ENCODE assay signal across 20 cellular contexts in the genomic region with DNA sequence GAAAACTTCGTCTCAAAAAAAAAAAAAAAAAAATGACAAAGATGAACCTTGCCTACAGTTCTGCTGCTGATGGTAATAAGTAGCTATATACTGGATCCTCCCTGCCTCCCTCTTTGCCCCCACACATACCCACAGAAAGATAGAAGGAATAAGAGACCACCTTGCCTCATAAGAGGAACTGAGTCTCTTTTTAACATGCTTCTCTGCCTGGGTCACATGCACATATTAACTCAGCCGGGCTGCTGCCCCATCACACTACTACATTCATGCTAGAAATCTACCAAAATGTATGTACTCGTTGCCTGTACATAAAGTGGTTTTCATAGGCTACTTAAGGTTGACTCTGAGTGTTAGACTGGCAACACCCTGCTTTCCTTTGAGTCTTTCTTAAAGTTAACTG.
"Had no signal": no experiment of that assay in that cellular context is flagged by ENCODE, and none has a peak within 500 bp of the region (broad histone marks: within the 10 kb centered on the region; RNA-seq: fewer than 3 reads in every experiment).

No MANE protein-coding gene starts in this region.

- H3K27me3 Mint-ChIP-seq: dendritic cell treated with granulocyte-macrophage colony-stimulating factor and Interleukin-4, amounts not matched to agents 40 ng/mL and 50 ng/mL, for 4 days; effector memory CD8-positive, alpha-beta T cell had no signal

- H3K4me3 Mint-ChIP-seq: dendritic cell treated with granulocyte-macrophage colony-stimulating factor and Interleukin-4, amounts not matched to agents 40 ng/mL and 50 ng/mL, for 4 days; effector memory CD8-positive, alpha-beta T cell; mesothelial cell of epicardium; natural killer cell; neural crest cell had no signal

- FAIRE-seq: colon, islet of Langerhans had no signal

- ATAC-seq: effector memory CD8-positive, alpha-beta T cell; heart left ventricle; natural killer cell; sciatic nerve; stimulated activated naive CD8-positive, alpha-beta T cell treated with anti-CD3 and anti-CD28 coated beads, Interleukin-15, Interleukin-2, amounts not matched to agents 100 U/mL and 50 U/mL, for 24 hours; upper lobe of right lung had no signal

- H3K27me3 ChIP-seq: esophagus squamous epithelium, heart left ventricle, spleen, tibial artery, upper lobe of right lung, vagina had no signal

- H3K4me3 ChIP-seq: esophagus squamous epithelium, heart left ventricle, spleen, tibial artery, upper lobe of right lung, vagina had no signal

- H3K36me3 Mint-ChIP-seq: mesothelial cell of epicardium, natural killer cell had no signal

- H3K27ac ChIP-seq: esophagus squamous epithelium, heart left ventricle, spleen, tibial artery, upper lobe of right lung, vagina had no signal

- H3K9me3 Mint-ChIP-seq: dendritic cell treated with granulocyte-macrophage colony-stimulating factor and Interleukin-4, amounts not matched to agents 40 ng/mL and 50 ng/mL, for 4 days; effector memory CD8-positive, alpha-beta T cell; mesothelial cell of epicardium; natural killer cell; neural crest cell had no signal

- H3K36me3 ChIP-seq: esophagus squamous epithelium, heart left ventricle, spleen, tibial artery, upper lobe of right lung, vagina had no signal

- H3K9me3 ChIP-seq: esophagus squamous epithelium, heart left ventricle, spleen, tibial artery, upper lobe of right lung, vagina had no signal

- DNase-seq: effector memory CD8-positive, alpha-beta T cell; esophagus squamous epithelium; heart left ventricle; hippocampal formation; kidney glomerular epithelial cell; natural killer cell; posterior cingulate gyrus; spleen; stimulated activated CD4-positive, alpha-beta T cell treated with anti-CD3 and anti-CD28 coated beads, Interleukin-15, amount 100 ng/mL, for 24 hours; stimulated activated CD4-positive, alpha-beta T cell treated with anti-CD3 and anti-CD28 coated beads, Interleukin-2, amount 100 ng/mL, for 24 hours; stimulated activated naive CD8-positive, alpha-beta T cell treated with anti-CD3 and anti-CD28 coated beads, Interleukin-15, Interleukin-2, amounts not matched to agents 100 U/mL and 50 U/mL, for 24 hours; tibial artery; upper lobe of right lung had no signal

- H3K27ac Mint-ChIP-seq: dendritic cell treated with granulocyte-macrophage colony-stimulating factor and Interleukin-4, amounts not matched to agents 40 ng/mL and 50 ng/mL, for 4 days; mesothelial cell of epicardium had no signal
